Comparison of ENCODE assay signal across 1 cellular context in genomic region chr7:117019786-117020604, GRCh38.
A peak's percentile ranks its signal among the peaks of the same experiment; 100 is the strongest.
TF ChIP-seq lines count a peak whose summit lies in the region.

No MANE protein-coding gene starts in this region.

TF ChIP-seq in K562, 482 proteins besides CTCF, POLR2A, EP300 and RAD21 (continued from another document):
- peak; percentile 75 to 78; a peak in 3 of 4 replicates for TF ChIP-seq FOXK2 (conservative IDR thresholded peaks at IDR 0.05 in 1 of 2, IDR thresholded peaks at IDR 0.05 in 1 of 2; ENCODE audit: low read depth in 2 of 2)
- no peak for TF ChIP-seq ID3 (CRISPR knock-in tag; IDR thresholded peaks at IDR 0.05)
- TF ChIP-seq ID3 (tag; IDR thresholded peaks at IDR 0.05): no peak
- no peak for TF ChIP-seq ZNF24 (IDR thresholded peaks at IDR 0.05)
- 0 out of 2 replicates have a peak, but pooled peaks have one; percentile 3 for TF ChIP-seq IRF9 (tag; IDR thresholded peaks at IDR 0.05)
- no peak for TF ChIP-seq ZNF318 (IDR thresholded peaks at IDR 0.05; ENCODE audit: borderline replicate concordance in 1 of 2, low read depth in 1 of 2)
- TF ChIP-seq CTBP1 (IDR thresholded peaks at IDR 0.05; ENCODE audit: borderline replicate concordance): peak; percentile 75; the same call in 1 of the 2 replicates
- TF ChIP-seq ZNF140 (CRISPR knock-in tag; IDR thresholded peaks at IDR 0.05): no peak
- TF ChIP-seq PHF8 (IDR thresholded peaks at IDR 0.05; ENCODE audit: borderline replicate concordance, low read length): peak; percentile 21; the same call in 1 of the 2 replicates
- peak; percentile 7 for TF ChIP-seq BHLHE40 (IDR thresholded peaks at IDR 0.05; ENCODE audit: low read length)
- no peak for TF ChIP-seq UBTF (IDR thresholded peaks at IDR 0.05; ENCODE audit: borderline replicate concordance in 1 of 2, low read depth in 2 of 2, low read length in 2 of 2)
- 0 out of 2 replicates have a peak, but pooled peaks have one; percentile 19 for TF ChIP-seq FOXM1 (IDR thresholded peaks at IDR 0.05; ENCODE audit: low read depth)
- no peak for TF ChIP-seq FOXM1 (CRISPR knock-in tag; IDR thresholded peaks at IDR 0.05; ENCODE audit: low read depth)
- TF ChIP-seq ZBTB49 (CRISPR knock-in tag; IDR thresholded peaks at IDR 0.05; ENCODE audit: borderline replicate concordance): no peak
- TF ChIP-seq ELF1 (tag; IDR thresholded peaks at IDR 0.05): no peak
- peak in 1 of 2 experiments; percentile 24 for TF ChIP-seq E2F6 (IDR thresholded peaks at IDR 0.05; ENCODE audit: borderline replicate concordance in 1 of 2, extremely low read depth in 1 of 2, insufficient read depth in 1 of 2, insufficient read length in 1 of 2, low read depth in 1 of 2, low read length in 1 of 2, poor library complexity in 1 of 2, severe bottlenecking in 1 of 2)
- peak; percentile 87; the same call in 1 of the 2 replicates for TF ChIP-seq NBN (IDR thresholded peaks at IDR 0.05; ENCODE audit: low read depth)
- no peak for TF ChIP-seq PTBP1 (IDR thresholded peaks at IDR 0.05; ENCODE audit: low read depth, low read length)
- no peak for TF ChIP-seq NFIC (IDR thresholded peaks at IDR 0.05)
- TF ChIP-seq CBX3 (IDR thresholded peaks at IDR 0.05; ENCODE audit: borderline replicate concordance in 1 of 2, low read length in 2 of 2): peak in 1 of 2 experiments; percentile 67; a peak in 1 of 3 replicates
- TF ChIP-seq ZNF655 (CRISPR knock-in tag; IDR thresholded peaks at IDR 0.05): no peak
- TF ChIP-seq RBBP5 (IDR thresholded peaks at IDR 0.05; ENCODE audit: borderline replicate concordance, insufficient read depth, low read length, poor library complexity, severe bottlenecking): peak; percentile 96
- peak; percentile 59; the same call in 1 of the 2 replicates for TF ChIP-seq ZBTB12 (CRISPR knock-in tag; IDR thresholded peaks at IDR 0.05)
- peak; percentile 36; the same call in 1 of the 2 replicates for TF ChIP-seq L3MBTL2 (IDR thresholded peaks at IDR 0.05)
- TF ChIP-seq NELFE (IDR thresholded peaks at IDR 0.05; ENCODE audit: insufficient read depth, insufficient read length): no peak
- TF ChIP-seq CEBPB (tag; IDR thresholded peaks at IDR 0.05): 0 out of 2 replicates have a peak, but pooled peaks have one; percentile 2
